7 cellular contexts compared by ENCODE assay signal in the genomic region with DNA sequence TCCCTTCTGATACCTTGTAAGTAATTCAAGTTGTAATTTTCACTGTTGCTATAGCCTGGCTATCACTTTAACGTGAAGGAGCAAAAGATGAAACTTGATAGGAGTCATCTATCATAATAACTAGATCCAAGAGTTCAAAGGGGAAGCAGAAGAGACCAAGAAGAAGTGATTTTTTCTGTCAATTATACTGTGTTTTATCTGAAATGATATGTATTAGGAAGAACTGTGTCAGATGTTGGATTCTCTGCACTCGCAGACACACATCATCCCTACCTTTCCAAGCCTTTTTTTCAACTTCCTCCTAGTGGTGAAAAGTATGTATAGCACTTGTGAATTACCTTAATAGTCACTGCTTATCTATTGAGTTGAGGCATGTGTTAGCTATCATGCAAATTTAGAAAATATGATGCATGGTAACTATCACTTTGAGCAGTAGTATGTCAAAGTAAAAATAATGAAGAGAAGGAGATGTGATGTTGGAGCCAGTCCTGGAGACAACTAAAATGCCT.
DNase-seq lines count a peak whose midpoint lies in the region; ATAC-seq, FAIRE-seq and TF ChIP-seq lines count a peak whose summit lies in the region.
"Not testable (repeated sequence)": the region's sequence is repeated elsewhere in the genome, so short reads cannot be mapped to it uniquely, and the experiment has no call there.

No MANE protein-coding gene starts in this region.

- RAD21 ChIA-PET in HCT116 (lab: Charles Lee; ENCODE audit: low non-redundant PET in 1 of 2, low total read pairs in 2 of 2, uncharacterized antibody in 2 of 2, unreplicated experiment in 2 of 2) = not testable (repeated sequence)

- H3K36me3 ChIP-seq in HCT116 (ENCODE audit: control insufficient read depth in 1 of 2, insufficient read depth in 2 of 2, low read length in 2 of 2); PC-3 (ENCODE audit: low read depth, low read length); body of pancreas (replicated peaks in 1 of 2; ENCODE audit: insufficient read depth in 1 of 2, low read depth in 2 of 2); keratinocyte (ENCODE audit: control insufficient read depth in 2 of 2, extremely low read depth in 1 of 2, insufficient read depth in 2 of 2, low read length in 2 of 2): not testable (repeated sequence)

- H3K9me3 ChIP-seq in HCT116 (ENCODE audit: control insufficient read depth in 1 of 2, insufficient read depth in 1 of 2, low read depth in 1 of 2, low read length in 2 of 2); PC-3 (ENCODE audit: low read length); body of pancreas; keratinocyte (ENCODE audit: control insufficient read depth, low read depth, low read length): not testable (repeated sequence)

- BruUV-seq in HCT116 (replicated peaks; lab: Mats Ljungman, UMichigan); PC-3 (replicated peaks; lab: Mats Ljungman, UMichigan): not testable (repeated sequence)

- H3K9me2 ChIP-seq in HCT116 (ENCODE audit: insufficient read depth); PC-3 (replicated peaks; ENCODE audit: low read length): not testable (repeated sequence)

- POLR2A ChIA-PET in HCT116 (lab: Charles Lee); PC-3 (lab: Charles Lee; ENCODE audit: unreplicated experiment): not testable (repeated sequence)

- not testable (repeated sequence) for H2AFZ ChIP-seq in HCT116 (ENCODE audit: low read depth, low read length, poor library complexity, severe bottlenecking); PC-3 (ENCODE audit: low read length)
- H2AFZ ChIP-seq in keratinocyte (ENCODE audit: control insufficient read depth, low read length) = peak overlapping the region; percentile 26

- not testable (repeated sequence) for H3K9ac ChIP-seq in HCT116 (ENCODE audit: low read length); PC-3 (ENCODE audit: low read length); keratinocyte (ENCODE audit: control insufficient read depth, extremely low read depth, insufficient read depth, low read length)

- H3K79me2 ChIP-seq in HCT116 (ENCODE audit: insufficient read depth, low read length); PC-3 (ENCODE audit: low read length); keratinocyte (ENCODE audit: control insufficient read depth, insufficient read depth, low read length): not testable (repeated sequence)

- H3K4me1 ChIP-seq in HCT116 (ENCODE audit: control insufficient read depth in 1 of 2, insufficient read depth in 2 of 2, low read length in 2 of 2); PC-3 (ENCODE audit: insufficient read depth, low read length); body of pancreas; keratinocyte (ENCODE audit: control insufficient read depth, extremely low read depth, insufficient read depth, low read length): not testable (repeated sequence)

- not testable (repeated sequence) for H3K4me3 ChIP-seq in HCT116 (replicated peaks in 1 of 2; ENCODE audit: low read depth in 1 of 2, low read length in 2 of 2); PC-3 (ENCODE audit: low read length); body of pancreas; keratinocyte (ENCODE audit: control insufficient read depth in 2 of 3, extremely low read depth in 1 of 3, insufficient read depth in 2 of 3, low read depth in 1 of 3, low read length in 3 of 3)

- not testable (repeated sequence) for TF ChIP-seq RAD21 in HCT116 (IDR thresholded peaks at IDR 0.05; ENCODE audit: low read depth)

- not testable (repeated sequence) for H3F3A ChIP-seq in PC-3 (ENCODE audit: low read length, unreplicated experiment)

- intact Hi-C loops in HCT116 (cut with micrococcal nuclease); PC-3 (cut with micrococcal nuclease); body of pancreas (cut with DNase I): not testable (repeated sequence)

- 0 out of 6 replicates have a peak, but pooled peaks of 1 of the 3 experiments have one; percentile 4 for TF ChIP-seq CTCF in HCT116 (IDR thresholded peaks at IDR 0.05 in 2 of 3, conservative IDR thresholded peaks at IDR 0.05 in 1 of 3; ENCODE audit: borderline replicate concordance in 1 of 3, insufficient read depth in 1 of 3, low read depth in 2 of 3, low read length in 2 of 3)
- not testable (repeated sequence) for TF ChIP-seq CTCF in PC-3 (conservative IDR thresholded peaks at IDR 0.05; ENCODE audit: low read depth, low read length); body of pancreas (IDR thresholded peaks at IDR 0.05); keratinocyte (optimal IDR thresholded peaks at IDR 0.05 in 1 of 3, IDR thresholded peaks at IDR 0.05 in 1 of 3, conservative IDR thresholded peaks at IDR 0.05 in 1 of 3; ENCODE audit: extremely low read depth in 1 of 3, insufficient read depth in 2 of 3, low read length in 3 of 3)

- not testable (repeated sequence) for TF ChIP-seq POLR2A in GM12891 (IDR thresholded peaks at IDR 0.05; ENCODE audit: low read depth, low read length); HCT116 (IDR thresholded peaks at IDR 0.05; ENCODE audit: borderline replicate concordance, extremely low read depth, insufficient read depth, insufficient read length); body of pancreas (IDR thresholded peaks at IDR 0.05)

- not testable (repeated sequence) for H3K4me2 ChIP-seq in HCT116 (ENCODE audit: low read length); PC-3 (ENCODE audit: low read length); keratinocyte (ENCODE audit: control insufficient read depth, extremely low read depth, insufficient read depth, low read depth, low read length)

- H4K20me1 ChIP-seq in HCT116 (ENCODE audit: insufficient read depth); PC-3 (ENCODE audit: low read length); keratinocyte (ENCODE audit: control insufficient read depth, extremely low read depth, insufficient read depth, low read length): not testable (repeated sequence)

- dilution Hi-C loops in keratinocyte (cut with MboI; ENCODE audit: extremely low pct_ligation_motif_present, low sequenced_read_pairs) = not testable (repeated sequence)

- H3K27me3 ChIP-seq in HCT116 (ENCODE audit: insufficient read depth, low read length); PC-3 (ENCODE audit: low read length); body of pancreas; keratinocyte (ENCODE audit: control insufficient read depth, extremely low read depth, insufficient read depth, low read length): not testable (repeated sequence)

- not testable (repeated sequence) for H3K9me1 ChIP-seq in keratinocyte (ENCODE audit: control insufficient read depth, extremely low read depth, insufficient read depth, low read length)

- not testable (repeated sequence) for H3K27ac ChIP-seq in HCT116 (ENCODE audit: low read depth, low read length); PC-3 (ENCODE audit: low read length); body of pancreas; keratinocyte (ENCODE audit: control insufficient read depth, insufficient read depth, low read length)

- CTCF ChIA-PET in HCT116 (lab: Charles Lee); PC-3 (lab: Charles Lee): not testable (repeated sequence)

- FAIRE-seq in GM12891 (lab: Jason Lieb, UNC) (peak; percentile 73), keratinocyte (lab: Jason Lieb, UNC) (peak; percentile 98)

- 54 to 55% methylated on average over 2 of the region's 2 CpGs for WGBS in body of pancreas, 2 donors

- DNase-seq in GM12891 (ENCODE audit: insufficient read length, low spot score); HCT116 (ENCODE audit: low read depth, low spot score); PC-3; body of pancreas; keratinocyte (ENCODE audit: low read depth, low spot score): not testable (repeated sequence)

- ATAC-seq in GM18907 (IDR thresholded peaks at IDR 0.05; ENCODE audit: unreplicated experiment) = peak; percentile 67
- peak; percentile 67 for ATAC-seq in HCT116
- peak; percentile 82 for ATAC-seq in HG03159 (IDR thresholded peaks at IDR 0.05; ENCODE audit: unreplicated experiment)
- ATAC-seq in PC-3 = peak; percentile 55; the same call in 1 of the 2 replicates
- peak; percentile 45 for ATAC-seq in body of pancreas
